ENCODE assay signal across 29 cellular contexts in genomic region chr10:105109164-105109563, GRCh38.
"Had no signal": no experiment of that assay in that cellular context is flagged by ENCODE, and none has a peak within 500 bp of the region (broad histone marks: within the 10 kb centered on the region; RNA-seq: fewer than 3 reads in every experiment).

No MANE protein-coding gene starts in this region.

- DNase-seq: stimulated activated CD4-positive, alpha-beta T cell treated with anti-CD3 and anti-CD28 coated beads, Interleukin-2, amount 100 ng/mL, for 48 hours; stimulated activated CD4-positive, alpha-beta T cell treated with anti-CD3 and anti-CD28 coated beads, Interleukin-4, amount 100 ng/mL, for 1 hour; stimulated activated CD4-positive, alpha-beta T cell treated with anti-CD3 and anti-CD28 coated beads, Interleukin-4, amount 100 ng/mL, for 24 hours; stimulated activated CD4-positive, alpha-beta T cell treated with anti-CD3 and anti-CD28 coated beads, Interleukin-4, amount 100 ng/mL, for 4 hours; stimulated activated CD8-positive, alpha-beta memory T cell treated with anti-CD3 and anti-CD28 coated beads, Interleukin-4, amount 100 ng/mL, for 48 hours; stimulated activated naive B cell treated with anti-CD40 and anti-IgM and Interleukin-4, amounts not matched to agents 10 μg/mL and 1 μg/mL and 100 μg/mL, for 72 hours; stimulated activated naive CD4-positive, alpha-beta T cell; stimulated activated naive CD4-positive, alpha-beta T cell treated with Interleukin-2 at 50 U/mL for 16 hours; stimulated activated naive CD8-positive, alpha-beta T cell treated with anti-CD3 and anti-CD28 coated beads, Interleukin-15, amount 100 ng/mL, for 72 hours; stimulated activated naive CD8-positive, alpha-beta T cell treated with anti-CD3 and anti-CD28 coated beads, Interleukin-15, Interleukin-2, amounts not matched to agents 100 U/mL and 50 U/mL, for 24 hours; stomach; substantia nigra; testis; thyroid gland; tibial artery; transverse colon; trophoblast cell; upper lobe of left lung; upper lobe of right lung; uterus had no signal

- H3K27ac Mint-ChIP-seq: stimulated activated effector memory CD8-positive, alpha-beta T cell treated with anti-CD3 and anti-CD28 coated beads, Interleukin-12 subunit alpha, Interleukin-12 subunit beta, amount 100 ng/mL, for 72 hours; stimulated activated memory B cell treated with anti-CD40 and anti-IgM and Interleukin-4, amounts not matched to agents 10 μg/mL and 1 μg/mL and 100 μg/mL, for 72 hours; stimulated activated naive B cell treated with anti-CD40 and anti-IgM and Interleukin-4, amounts not matched to agents 10 μg/mL and 1 μg/mL and 100 μg/mL, for 72 hours; stimulated activated naive CD8-positive, alpha-beta T cell treated with anti-CD3 and anti-CD28 coated beads, Interleukin-15, amount 100 ng/mL, for 72 hours; stimulated activated naive CD8-positive, alpha-beta T cell treated with anti-CD3 and anti-CD28 coated beads, Interleukin-15, Interleukin-2, amounts not matched to agents 100 ng/mL and 50 ng/mL, for 24 hours; type B pancreatic cell had no signal

- H3K4me1 Mint-ChIP-seq: stimulated activated effector memory CD8-positive, alpha-beta T cell treated with anti-CD3 and anti-CD28 coated beads, Interleukin-12 subunit alpha, Interleukin-12 subunit beta, amount 100 ng/mL, for 72 hours; stimulated activated memory B cell treated with anti-CD40 and anti-IgM and Interleukin-4, amounts not matched to agents 10 μg/mL and 1 μg/mL and 100 μg/mL, for 72 hours; stimulated activated naive B cell treated with anti-CD40 and anti-IgM and Interleukin-4, amounts not matched to agents 10 μg/mL and 1 μg/mL and 100 μg/mL, for 72 hours; stimulated activated naive CD8-positive, alpha-beta T cell treated with anti-CD3 and anti-CD28 coated beads, Interleukin-15, amount 100 ng/mL, for 72 hours had no signal

- FAIRE-seq: urothelium cell line had no signal

- H3K9me3 ChIP-seq: stomach, suprapubic skin, testis, thoracic aorta, thyroid gland, tibial artery, tibial nerve, transverse colon, upper lobe of left lung, upper lobe of right lung, uterus, vagina had no signal

- H3K36me3 Mint-ChIP-seq: stimulated activated effector memory CD8-positive, alpha-beta T cell treated with anti-CD3 and anti-CD28 coated beads, Interleukin-12 subunit alpha, Interleukin-12 subunit beta, amount 100 ng/mL, for 72 hours; stimulated activated memory B cell treated with anti-CD40 and anti-IgM and Interleukin-4, amounts not matched to agents 10 μg/mL and 1 μg/mL and 100 μg/mL, for 72 hours; stimulated activated naive B cell treated with anti-CD40 and anti-IgM and Interleukin-4, amounts not matched to agents 10 μg/mL and 1 μg/mL and 100 μg/mL, for 72 hours; type B pancreatic cell had no signal

- H3K27me3 ChIP-seq: stomach, suprapubic skin, testis, thyroid gland, tibial artery, tibial nerve, transverse colon, upper lobe of left lung, upper lobe of right lung, uterus, vagina had no signal

- H3K4me1 ChIP-seq: stomach, suprapubic skin, testis, thyroid gland, tibial artery, tibial nerve, transverse colon, upper lobe of left lung, upper lobe of right lung, uterus, vagina had no signal

- ATAC-seq: stimulated activated effector memory CD8-positive, alpha-beta T cell treated with anti-CD3 and anti-CD28 coated beads, Interleukin-12 subunit alpha, Interleukin-12 subunit beta, amount 100 ng/mL, for 72 hours; stimulated activated memory B cell treated with anti-CD40 and anti-IgM and Interleukin-4, amounts not matched to agents 10 μg/mL and 1 μg/mL and 100 μg/mL, for 72 hours; stimulated activated naive B cell treated with anti-CD40 and anti-IgM and Interleukin-4, amounts not matched to agents 10 μg/mL and 1 μg/mL and 100 μg/mL, for 72 hours; stimulated activated naive CD8-positive, alpha-beta T cell treated with anti-CD3 and anti-CD28 coated beads, Interleukin-15, amount 100 ng/mL, for 72 hours; stimulated activated naive CD8-positive, alpha-beta T cell treated with anti-CD3 and anti-CD28 coated beads, Interleukin-15, Interleukin-2, amounts not matched to agents 100 U/mL and 50 U/mL, for 24 hours; upper lobe of right lung had no signal

- H3K4me3 Mint-ChIP-seq: stimulated activated effector memory CD8-positive, alpha-beta T cell treated with anti-CD3 and anti-CD28 coated beads, Interleukin-12 subunit alpha, Interleukin-12 subunit beta, amount 100 ng/mL, for 72 hours; stimulated activated memory B cell treated with anti-CD40 and anti-IgM and Interleukin-4, amounts not matched to agents 10 μg/mL and 1 μg/mL and 100 μg/mL, for 72 hours; stimulated activated naive B cell treated with anti-CD40 and anti-IgM and Interleukin-4, amounts not matched to agents 10 μg/mL and 1 μg/mL and 100 μg/mL, for 72 hours; stimulated activated naive CD8-positive, alpha-beta T cell treated with anti-CD3 and anti-CD28 coated beads, Interleukin-15, amount 100 ng/mL, for 72 hours; stimulated activated naive CD8-positive, alpha-beta T cell treated with anti-CD3 and anti-CD28 coated beads, Interleukin-15, Interleukin-2, amounts not matched to agents 100 ng/mL and 50 ng/mL, for 24 hours; type B pancreatic cell had no signal

- H3K4me3 ChIP-seq: stomach, suprapubic skin, testis, thoracic aorta, thyroid gland, tibial artery, tibial nerve, transverse colon, upper lobe of left lung, upper lobe of right lung, uterus, vagina had no signal

- H3K36me3 ChIP-seq: stomach, suprapubic skin, thoracic aorta, thyroid gland, tibial artery, tibial nerve, transverse colon, upper lobe of left lung, upper lobe of right lung, uterus, vagina had no signal

- H3K27ac ChIP-seq: stomach, suprapubic skin, testis, thoracic aorta, thyroid gland, tibial artery, tibial nerve, transverse colon, upper lobe of left lung, upper lobe of right lung, uterus, vagina had no signal

- H3K27me3 Mint-ChIP-seq: stimulated activated memory B cell treated with anti-CD40 and anti-IgM and Interleukin-4, amounts not matched to agents 10 μg/mL and 1 μg/mL and 100 μg/mL, for 72 hours; stimulated activated naive B cell treated with anti-CD40 and anti-IgM and Interleukin-4, amounts not matched to agents 10 μg/mL and 1 μg/mL and 100 μg/mL, for 72 hours; stimulated activated naive CD8-positive, alpha-beta T cell treated with anti-CD3 and anti-CD28 coated beads, Interleukin-15, amount 100 ng/mL, for 72 hours; stimulated activated naive CD8-positive, alpha-beta T cell treated with anti-CD3 and anti-CD28 coated beads, Interleukin-15, Interleukin-2, amounts not matched to agents 100 ng/mL and 50 ng/mL, for 24 hours; type B pancreatic cell had no signal

- H3K9me3 Mint-ChIP-seq: stimulated activated naive CD8-positive, alpha-beta T cell treated with anti-CD3 and anti-CD28 coated beads, Interleukin-15, Interleukin-2, amounts not matched to agents 100 ng/mL and 50 ng/mL, for 24 hours; type B pancreatic cell had no signal
